ENCODE assay signal across 8 cellular contexts in the genomic region with DNA sequence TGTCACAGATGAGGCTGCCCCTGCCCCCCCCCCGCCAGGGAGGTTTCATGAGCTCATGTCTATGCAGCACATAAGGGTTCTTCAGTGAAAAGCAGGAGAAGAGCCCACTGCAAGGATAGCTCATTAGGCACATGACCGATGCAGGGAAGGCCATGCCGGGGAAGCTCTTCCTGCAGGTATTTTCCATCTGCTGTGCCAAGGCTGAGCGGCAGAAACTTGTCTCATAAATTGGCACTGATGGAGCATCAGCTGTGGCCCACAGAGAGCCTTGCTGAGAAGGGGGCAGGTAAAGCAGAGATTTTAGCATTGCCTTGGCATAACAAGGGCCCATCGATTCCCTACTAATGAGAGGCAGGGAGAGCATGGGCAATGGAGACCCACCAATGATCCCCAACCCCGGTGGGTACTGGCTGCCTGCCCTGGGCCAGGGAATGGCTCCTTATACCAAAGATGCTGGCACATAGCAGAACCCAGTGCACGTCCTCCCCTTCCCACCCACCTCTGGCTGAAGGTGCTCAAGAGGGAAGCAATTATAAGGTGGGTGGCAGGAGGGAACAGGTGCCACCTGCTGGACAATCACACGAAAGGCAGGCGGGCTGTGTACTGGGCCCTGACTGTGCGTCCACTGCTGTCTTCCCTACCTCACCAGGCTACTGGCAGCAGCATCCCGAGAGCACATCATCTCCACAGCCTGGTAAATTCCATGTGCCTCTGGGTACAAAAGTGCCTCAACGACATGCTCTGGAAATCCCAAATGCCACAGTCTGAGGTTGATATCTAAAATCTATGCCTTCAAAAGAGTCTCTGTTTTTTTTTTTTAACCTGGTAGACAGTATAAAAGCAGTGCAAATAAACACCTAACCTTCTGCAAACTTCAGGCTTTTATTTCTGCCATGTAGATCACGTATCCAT. TPM values are rescaled to one million over a fixed set of nuclear protein-coding genes. Genes with fewer than 3 reads are reported as not detected.
A peak's percentile ranks its signal among the peaks of the same experiment; 100 is the strongest.
DNase-seq lines count a peak whose midpoint lies in the region; ATAC-seq and TF ChIP-seq lines count a peak whose summit lies in the region.

No MANE protein-coding gene starts in this region.

- no peak overlapping the region for H3K27ac ChIP-seq in ascending aorta

- DNase-seq in NCI-H1436 (lab: John Stamatoyannopoulos, UW) (peak; percentile 58), NCI-H1436 treated with DMSO at 0.1 percent for 48 hours (lab: John Stamatoyannopoulos, UW) (no peak), HT1080 (ENCODE audit: low read depth) (peak; percentile 79), NT2/D1 (ENCODE audit: low read depth, low spot score) (peak; percentile 58), ascending aorta (ENCODE audit: low spot score in 2 of 2) (peak in 1 of 2 donors; percentile 61), islet precursor cell (peak; percentile 83)
- peak; percentile 7 to 8 for DNase-seq in stimulated activated CD8-positive, alpha-beta memory T cell treated with anti-CD3 and anti-CD28 coated beads, Interleukin-15, amount 100 ng/mL, for 48 hours (ENCODE audit: low read depth in 2 of 2)

- no peaks in the 10 kb centered on the region for H3K27me3 ChIP-seq in NT2/D1 (ENCODE audit: insufficient read depth, insufficient read length)
- no peaks in the 10 kb centered on the region for H3K27me3 ChIP-seq in ascending aorta

- H3K4me3 ChIP-seq in NT2/D1 (ENCODE audit: insufficient read length, low read depth) (no peak overlapping the region), ascending aorta (no peak overlapping the region)

- H3K4me1 ChIP-seq in NT2/D1 (ENCODE audit: insufficient read depth, insufficient read length) = peaks cover 9% of the 10 kb centered on the region
- H3K4me1 ChIP-seq in ascending aorta = no peaks in the 10 kb centered on the region

- ATAC-seq in GM21723 (IDR thresholded peaks at IDR 0.05; ENCODE audit: unreplicated experiment) = peak; percentile 94

- intact Hi-C loops in ascending aorta (cut with DNase I) = no loop called here

- H3K36me3 ChIP-seq in NT2/D1 (ENCODE audit: insufficient read depth, insufficient read length, low read length) (peaks cover 27% of the 10 kb centered on the region), ascending aorta (peaks cover 0 to 10% of the 10 kb centered on the region in 2 donors)

- no peak overlapping the region for H3K9ac ChIP-seq in NT2/D1 (ENCODE audit: insufficient read length, low read depth)

- peak; percentile 28 to 66 (median 51) for TF ChIP-seq CTCF in ascending aorta (IDR thresholded peaks at IDR 0.05)

- H3K9me3 ChIP-seq in NT2/D1 (ENCODE audit: insufficient read depth, low read length) (no peaks in the 10 kb centered on the region), ascending aorta (no peaks in the 10 kb centered on the region)

RNA-seq across cellular contexts. Expression of a gene that starts 41.4 kb away (rescaled TPM):
- total RNA-seq in HT1080 (2014; rRNA removed; shearing (Covaris generic)) = 67.8 and 87.6 TPM in 2 replicates
- polyA plus RNA-seq in HT1080 (2015; cell fraction: cytosol; rRNA removed) = 84.9 and 98.3 TPM in 2 replicates
- polyA plus RNA-seq in HT1080 (2015; cell fraction: nucleus; rRNA removed) = 193 and 197 TPM in 2 replicates
- 34.5 TPM for total RNA-seq in ascending aorta
